In genomic region chr9:112334319-112334828, GRCh38 we compare ENCODE assay signal across 8 cellular contexts. TPM values are rescaled to one million over a fixed set of nuclear protein-coding genes. Genes with fewer than 3 reads are reported as not detected.
DNase-seq lines count a peak whose midpoint lies in the region; ATAC-seq and TF ChIP-seq lines count a peak whose summit lies in the region.

No MANE protein-coding gene starts in this region.

- H3K27me3 ChIP-seq in left ventricle myocardium inferior (ENCODE audit: low read depth): no peaks in the 10 kb centered on the region

- no peaks in the 10 kb centered on the region for H3K9me3 ChIP-seq in left ventricle myocardium inferior (replicated peaks)

- peak overlapping the region; percentile 75 for H3K4me3 ChIP-seq in GM08714 (ENCODE audit: low read length)
- peak overlapping the region; percentile 68 for H3K4me3 ChIP-seq in NB4 (ENCODE audit: low read depth, low read length)
- H3K4me3 ChIP-seq in left ventricle myocardium inferior: peak overlapping the region; percentile 96
- peak overlapping the region; percentile 81 to 100 (median 92) for H3K4me3 ChIP-seq in skin epidermis

- intact Hi-C loops in left ventricle myocardium inferior (cut with micrococcal nuclease): no loop called here

- no peak for TF ChIP-seq CTCF in NB4 (IDR thresholded peaks at IDR 0.05; ENCODE audit: low read depth, low read length)
- no peak for TF ChIP-seq CTCF in left ventricle myocardium inferior (IDR thresholded peaks at IDR 0.05; ENCODE audit: borderline replicate concordance)

- TF ChIP-seq POLR2A in NB4 (IDR thresholded peaks at IDR 0.05; ENCODE audit: extremely low read depth, insufficient read length): no peak

- H3K27ac ChIP-seq in left ventricle myocardium inferior (replicated peaks): peak overlapping the region; percentile 99
- peak overlapping the region; percentile 85 to 100 (median 99) for H3K27ac ChIP-seq in skin epidermis

- no peak for ATAC-seq in HG02623 (IDR thresholded peaks at IDR 0.05; ENCODE audit: unreplicated experiment)
- no peak for ATAC-seq in GM18858 (IDR thresholded peaks at IDR 0.05; ENCODE audit: unreplicated experiment)
- ATAC-seq in GM19395 (IDR thresholded peaks at IDR 0.05; ENCODE audit: unreplicated experiment): no peak

- no peaks in the 10 kb centered on the region for H3K36me3 ChIP-seq in left ventricle myocardium inferior

- DNase-seq in NB4 (ENCODE audit: low read depth) (peak; percentile 50), activated T-helper 1 cell treated with Interleukin-2 at 50 U/mL for 16 hours (ENCODE audit: low read depth) (peak; percentile 5), left ventricle myocardium inferior (no peak)

- peaks cover 35% of the 10 kb centered on the region for H3K4me1 ChIP-seq in left ventricle myocardium inferior

RNA-seq across cellular contexts. Expression of gene PTBP3, which starts 1.0 kb away (rescaled TPM):
- total RNA-seq in left ventricle myocardium inferior: 12.7 TPM

RNA-seq across cellular contexts. Expression of gene HSDL2, which starts 45.5 kb away (rescaled TPM):
- total RNA-seq in left ventricle myocardium inferior: 234 TPM
